In the genomic region with DNA sequence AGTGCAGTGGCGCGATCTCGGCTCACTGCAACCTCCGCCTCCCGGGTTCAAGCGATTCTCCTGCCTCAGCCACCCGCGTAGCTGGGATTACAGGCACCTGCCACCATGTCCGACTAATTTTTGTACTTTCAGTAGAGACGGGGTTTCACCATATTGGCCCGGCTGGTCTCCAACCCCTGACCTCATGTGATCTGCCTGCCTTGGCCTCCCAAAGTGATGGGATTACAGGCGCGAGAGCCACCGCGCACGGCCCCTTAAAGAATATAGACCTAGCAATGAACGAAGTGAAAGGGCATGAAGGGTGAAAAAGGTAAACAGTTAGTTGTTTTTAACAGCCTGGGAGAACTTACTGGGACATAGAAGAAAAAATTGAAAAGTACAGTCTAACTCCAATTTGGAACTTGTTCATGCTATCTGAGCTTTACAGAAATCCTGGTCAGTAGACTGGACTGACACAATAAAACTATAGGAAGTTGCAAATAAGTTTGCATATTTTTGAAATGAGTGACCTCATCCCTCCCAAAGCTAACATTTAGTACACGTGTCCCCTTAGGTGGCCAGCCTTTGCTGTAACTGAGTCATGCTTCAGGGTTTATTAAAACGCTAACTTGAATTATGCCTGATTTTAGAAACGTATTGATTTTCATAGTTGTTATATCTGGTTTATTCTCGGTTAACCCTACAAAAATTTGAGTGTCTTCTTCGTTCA, we compare ENCODE assay signal across 12 cellular contexts. TPM values are rescaled to one million over a fixed set of nuclear protein-coding genes. Genes with fewer than 3 reads are reported as not detected.
DNase-seq lines count a peak whose midpoint lies in the region; ATAC-seq and TF ChIP-seq lines count a peak whose summit lies in the region.
"Had no signal": no experiment of that assay in that cellular context is flagged by ENCODE, and none has a peak within 500 bp of the region (broad histone marks: within the 10 kb centered on the region; RNA-seq: fewer than 3 reads in every experiment).

No MANE protein-coding gene starts in this region.

- H3K9me3 ChIP-seq in A673 (ENCODE audit: low read depth, low read length, poor library complexity, severe bottlenecking) (no peaks in the 10 kb centered on the region), right atrium auricular region (no peaks in the 10 kb centered on the region)

- CTCF ChIA-PET in A673 (lab: Charles Lee), result interaction anchor here (0.6 kb wide), 1 partner anchor 20 kb away, joined by 3 read pairs; no protein-coding TSS in a partner anchor

- H3K4me1 ChIP-seq in A673 (ENCODE audit: insufficient read depth, low read length, poor library complexity, severe bottlenecking), result peaks cover 3% of the 10 kb centered on the region
- peaks cover 0 to 18% of the 10 kb centered on the region in 2 donors for H3K4me1 ChIP-seq in right atrium auricular region

- peaks cover 31% of the 10 kb centered on the region for H3K36me3 ChIP-seq in A673 (ENCODE audit: insufficient read depth, low read length, poor library complexity, severe bottlenecking)
- peaks cover 34% of the 10 kb centered on the region for H3K36me3 ChIP-seq in right atrium auricular region

- no peak for TF ChIP-seq CTCF in A673 (conservative IDR thresholded peaks at IDR 0.05; ENCODE audit: low read depth, low read length)
- TF ChIP-seq CTCF in fibroblast of the aortic adventitia (IDR thresholded peaks at IDR 0.05; ENCODE audit: insufficient read depth, low read length), result no peak
- no peak for TF ChIP-seq CTCF in right atrium auricular region (IDR thresholded peaks at IDR 0.05)

- intact Hi-C loops in A673 (cut with micrococcal nuclease; ENCODE audit: unreplicated experiment), result loop anchor here (5.0 kb wide), 2 partner anchors 38 to 173 kb away; a partner anchor contains a TSS
- intact Hi-C loops in activated T-helper 1 cell treated with anti-CD3 and anti-CD28 coated beads, Interleukin-12 subunit alpha, Interleukin-12 subunit beta, Interleukin-2, Interleukin-4 antibody, amounts not matched to agents 30 ng/mL and 10 ng/mL and 1 ng/mL, durations not matched to agents 14 hours and 24 hours and 36 hours (cut with micrococcal nuclease), result loop anchor here (10.0 kb wide), 1 partner anchor 330 kb away; no protein-coding TSS in a partner anchor

- no peaks in the 10 kb centered on the region for H3K27me3 ChIP-seq in A673 (replicated peaks; ENCODE audit: insufficient read depth, low read depth, low read length, poor library complexity)
- no peaks in the 10 kb centered on the region for H3K27me3 ChIP-seq in right atrium auricular region

- TSS peak; percentile 42 for BruUV-seq in A673 (replicated peaks; lab: Mats Ljungman, UMichigan)

- peak overlapping the region; percentile 69 for H3K4me3 Mint-ChIP-seq in activated T-helper 1 cell treated with anti-CD3 and anti-CD28 coated beads, Interleukin-12 subunit alpha, Interleukin-12 subunit beta, Interleukin-2, Interleukin-4 antibody, amounts not matched to agents 30 ng/mL and 10 ng/mL and 1 ng/mL, durations not matched to agents 14 hours and 24 hours and 36 hours

- H3K27me3 Mint-ChIP-seq in activated T-helper 1 cell treated with anti-CD3 and anti-CD28 coated beads, Interleukin-12 subunit alpha, Interleukin-12 subunit beta, Interleukin-2, Interleukin-4 antibody, amounts not matched to agents 30 ng/mL and 10 ng/mL and 1 ng/mL, durations not matched to agents 14 hours and 24 hours and 36 hours (ENCODE audit: insufficient read depth), result no peaks in the 10 kb centered on the region

- peaks cover 19% of the 10 kb centered on the region for H3K4me1 Mint-ChIP-seq in activated T-helper 1 cell treated with anti-CD3 and anti-CD28 coated beads, Interleukin-12 subunit alpha, Interleukin-12 subunit beta, Interleukin-2, Interleukin-4 antibody, amounts not matched to agents 30 ng/mL and 10 ng/mL and 1 ng/mL, durations not matched to agents 14 hours and 24 hours and 36 hours (ENCODE audit: low read depth)

- H3K27ac ChIP-seq in A673 (ENCODE audit: low read depth, low read length, poor library complexity, severe bottlenecking), result no peak overlapping the region
- no peak overlapping the region for H3K27ac ChIP-seq in right atrium auricular region

- no peaks in the 10 kb centered on the region for H3K9me3 Mint-ChIP-seq in activated T-helper 1 cell treated with anti-CD3 and anti-CD28 coated beads, Interleukin-12 subunit alpha, Interleukin-12 subunit beta, Interleukin-2, Interleukin-4 antibody, amounts not matched to agents 30 ng/mL and 10 ng/mL and 1 ng/mL, durations not matched to agents 14 hours and 24 hours and 36 hours

- H3K36me3 Mint-ChIP-seq in activated T-helper 1 cell treated with anti-CD3 and anti-CD28 coated beads, Interleukin-12 subunit alpha, Interleukin-12 subunit beta, Interleukin-2, Interleukin-4 antibody, amounts not matched to agents 30 ng/mL and 10 ng/mL and 1 ng/mL, durations not matched to agents 14 hours and 24 hours and 36 hours (ENCODE audit: low read depth), result peaks cover 27% of the 10 kb centered on the region

- no peak for DNase-seq in A673 (ENCODE audit: low spot score)
- peak; percentile 39 for DNase-seq in Daoy (ENCODE audit: low read depth)
- DNase-seq in activated T-helper 1 cell treated with anti-CD3 and anti-CD28 coated beads, Interleukin-12 subunit alpha, Interleukin-12 subunit beta, Interleukin-2, Interleukin-4 antibody, amounts not matched to agents 30 ng/mL and 10 ng/mL and 1 ng/mL, durations not matched to agents 14 hours and 24 hours and 36 hours (ENCODE audit: low spot score), result no peak
- peak; percentile 32 for DNase-seq in fibroblast of the aortic adventitia (ENCODE audit: low read depth)
- DNase-seq in NCI-H1417 treated with DMSO at 0.1 percent for 48 hours (lab: John Stamatoyannopoulos, UW), result no peak
- no peak for DNase-seq in Kasumi-1 (lab: John Stamatoyannopoulos, UW)
- DNase-seq in right atrium auricular region (ENCODE audit: low spot score), result no peak
- DNase-seq: DMS53; NCI-H446 treated with DMSO at 0.1 percent for 48 hours; stimulated activated CD4-positive, alpha-beta T cell treated with anti-CD3 and anti-CD28 coated beads, Interleukin-4, amount 100 ng/mL, for 1 hour had no signal

- no peak for ATAC-seq in HG03469 (IDR thresholded peaks at IDR 0.05; ENCODE audit: unreplicated experiment)

- no peak overlapping the region for H3K27ac Mint-ChIP-seq in activated T-helper 1 cell treated with anti-CD3 and anti-CD28 coated beads, Interleukin-12 subunit alpha, Interleukin-12 subunit beta, Interleukin-2, Interleukin-4 antibody, amounts not matched to agents 30 ng/mL and 10 ng/mL and 1 ng/mL, durations not matched to agents 14 hours and 24 hours and 36 hours

- POLR2A ChIA-PET in A673 (lab: Charles Lee; ENCODE audit: low non-redundant PET), result no interaction called here

- H3K4me3 ChIP-seq in A673 (ENCODE audit: low read depth, low read length, poor library complexity, severe bottlenecking), result no peak overlapping the region
- H3K4me3 ChIP-seq in fibroblast of the aortic adventitia (ENCODE audit: low read depth, low read length), result no peak overlapping the region
- H3K4me3 ChIP-seq in right atrium auricular region, result no peak overlapping the region

RNA-seq across cellular contexts. Expression of a gene that starts 1.8 kb away (rescaled TPM):
- total RNA-seq in A673 (2021) (32.2 and 36.0 TPM in 2 replicates), fibroblast of the aortic adventitia (ENCODE audit: low replicate concordance) (9.1 and 28.1 TPM in 2 replicates), right atrium auricular region (10 to 100 TPM; 17.3 to 21.3 TPM)
- total RNA-seq in Daoy (2014; rRNA removed; shearing (Covaris generic)), result 13.5 and 15.9 TPM in 2 replicates
- total RNA-seq in activated T-helper 1 cell treated with anti-CD3 and anti-CD28 coated beads, Interleukin-12 subunit alpha, Interleukin-12 subunit beta, Interleukin-2, Interleukin-4 antibody, amounts not matched to agents 30 ng/mL and 10 ng/mL and 1 ng/mL, durations not matched to agents 14 hours and 24 hours and 36 hours, result 34.3 and 37.1 TPM in 2 replicates

RNA-seq across cellular contexts. Expression of a gene that starts 29.9 kb away (rescaled TPM):
- total RNA-seq in A673 (2021) (0.30 and 0.35 TPM in 2 replicates), fibroblast of the aortic adventitia (ENCODE audit: low replicate concordance) (2.9 TPM in 1 of 2 replicates, not detected in the other), right atrium auricular region (1 to 10 TPM in 1 of 2 donors, under 1 TPM in 1; 0.20 to 1.1 TPM)
- total RNA-seq in Daoy (2014; rRNA removed; shearing (Covaris generic)), result 1.4 and 1.5 TPM in 2 replicates
- total RNA-seq in activated T-helper 1 cell treated with anti-CD3 and anti-CD28 coated beads, Interleukin-12 subunit alpha, Interleukin-12 subunit beta, Interleukin-2, Interleukin-4 antibody, amounts not matched to agents 30 ng/mL and 10 ng/mL and 1 ng/mL, durations not matched to agents 14 hours and 24 hours and 36 hours, result 0.29 and 0.44 TPM in 2 replicates
- total RNA-seq: glomerular endothelial cell had no signal

Comparison
In these comparisons a context has a peak if more than half of its experiments do, and no peak if none do; other contexts are left out.
1. DNase-seq: peak in Daoy (single experiment) and fibroblast of the aortic adventitia (single experiment); none in A673 (single experiment), activated T-helper 1 cell treated with anti-CD3 and anti-CD28 coated beads, Interleukin-12 subunit alpha, Interleukin-12 subunit beta, Interleukin-2, Interleukin-4 antibody, amounts not matched to agents 30 ng/mL and 10 ng/mL and 1 ng/mL, durations not matched to agents 14 hours and 24 hours and 36 hours (single experiment), NCI-H1417 treated with DMSO at 0.1 percent for 48 hours (single experiment), Kasumi-1 (0 of 2) and right atrium auricular region (single experiment).